ENCODE assay signal across 8 cellular contexts in genomic region chr11:94511932-94512781, GRCh38. TPM values are rescaled to one million over a fixed set of nuclear protein-coding genes. Genes with fewer than 3 reads are reported as not detected.
A peak's percentile ranks its signal among the peaks of the same experiment; 100 is the strongest.
DNase-seq lines count a peak whose midpoint lies in the region; ATAC-seq and TF ChIP-seq lines count a peak whose summit lies in the region.

Gene C11orf97, plus strand, starts transcription at chr11:94512461. Its CDS starts 68 bp downstream, at chr11:94512529.

- H3K9me3 Mint-ChIP-seq in activated CD8-positive, alpha-beta T cell treated with anti-CD3 and anti-CD28 coated beads for 36 hours, result no peaks in the 10 kb centered on the region
- no peaks in the 10 kb centered on the region for H3K9me3 Mint-ChIP-seq in effector memory CD8-positive, alpha-beta T cell

- H3K27me3 Mint-ChIP-seq in activated CD8-positive, alpha-beta T cell treated with anti-CD3 and anti-CD28 coated beads for 36 hours, result peaks cover 4% of the 10 kb centered on the region
- peaks cover 14 to 18% of the 10 kb centered on the region in 2 donors for H3K27me3 Mint-ChIP-seq in effector memory CD8-positive, alpha-beta T cell

- no peak for TF ChIP-seq CTCF in NB4 (IDR thresholded peaks at IDR 0.05; ENCODE audit: low read depth, low read length)
- no peak for TF ChIP-seq CTCF in activated CD8-positive, alpha-beta T cell treated with anti-CD3 and anti-CD28 coated beads for 36 hours (IDR thresholded peaks at IDR 0.05)

- POLR2A ChIA-PET in activated CD8-positive, alpha-beta T cell treated with anti-CD3 and anti-CD28 coated beads for 36 hours (lab: Charles Lee), result interaction anchor here (0.6 to 1.0 kb wide), 3 partner anchors 32 to 770 kb away, joined by 3 read pairs; no protein-coding TSS in a partner anchor

- no peak for TF ChIP-seq POLR2A in NB4 (IDR thresholded peaks at IDR 0.05; ENCODE audit: extremely low read depth, insufficient read length)

- H3K36me3 Mint-ChIP-seq in activated CD8-positive, alpha-beta T cell treated with anti-CD3 and anti-CD28 coated beads for 36 hours (ENCODE audit: low read depth), result no peaks in the 10 kb centered on the region
- H3K36me3 Mint-ChIP-seq in effector memory CD8-positive, alpha-beta T cell (ENCODE audit: insufficient read depth), result peaks cover 7% of the 10 kb centered on the region

- H3K4me3 Mint-ChIP-seq in activated CD8-positive, alpha-beta T cell treated with anti-CD3 and anti-CD28 coated beads for 36 hours, result peak within 1 kb of the TSS; percentile 65
- H3K4me3 Mint-ChIP-seq in effector memory CD8-positive, alpha-beta T cell, result peak within 1 kb of the TSS; percentile 80 to 85

- intact Hi-C loops in activated CD8-positive, alpha-beta T cell treated with anti-CD3 and anti-CD28 coated beads for 36 hours (cut with micrococcal nuclease), result loop anchor here (10.0 kb wide), 1 partner anchor 253 kb away; the partner anchor contains the start of gene AMOTL1

- H3K27ac Mint-ChIP-seq in activated CD8-positive, alpha-beta T cell treated with anti-CD3 and anti-CD28 coated beads for 36 hours, result no peak within 1 kb of the TSS
- peak within 1 kb of the TSS; percentile 57 to 86 for H3K27ac Mint-ChIP-seq in effector memory CD8-positive, alpha-beta T cell

- H3K4me3 ChIP-seq in NB4 (ENCODE audit: low read depth, low read length), result peak within 1 kb of the TSS; percentile 48

- peak; percentile 89 for ATAC-seq in activated CD8-positive, alpha-beta T cell treated with anti-CD3 and anti-CD28 coated beads for 36 hours
- peak; percentile 88 for ATAC-seq in effector memory CD8-positive, alpha-beta T cell (replicated peaks)

- peak; percentile 42 for DNase-seq in Daoy (ENCODE audit: low read depth)
- peak; percentile 7 for DNase-seq in H4 (ENCODE audit: low spot score)
- peak; percentile 75 for DNase-seq in NB4 (ENCODE audit: low read depth)
- DNase-seq in activated CD8-positive, alpha-beta T cell treated with anti-CD3 and anti-CD28 coated beads for 36 hours, result peak; percentile 68
- DNase-seq in effector memory CD8-positive, alpha-beta T cell, result peak; percentile 38 to 47 (median 46)
- DNase-seq in medulla oblongata (ENCODE audit: extremely low spot score), result peak; percentile 45
- DNase-seq in stimulated activated CD4-positive, alpha-beta T cell treated with anti-CD3 and anti-CD28 coated beads, TNF-alpha, amount 100 ng/mL, for 1 hour (ENCODE audit: low read depth in 3 of 3, low spot score in 1 of 3), result peak in 2 of 3 donors; percentile 10 to 26
- no peak for DNase-seq in globus pallidus (ENCODE audit: low spot score)

- H3K4me1 Mint-ChIP-seq in activated CD8-positive, alpha-beta T cell treated with anti-CD3 and anti-CD28 coated beads for 36 hours (ENCODE audit: low read depth), result peaks cover 16% of the 10 kb centered on the region
- H3K4me1 Mint-ChIP-seq in effector memory CD8-positive, alpha-beta T cell (ENCODE audit: low read depth in 2 of 2), result peaks cover 12 to 15% of the 10 kb centered on the region in 2 donors

- CTCF ChIA-PET in activated CD8-positive, alpha-beta T cell treated with anti-CD3 and anti-CD28 coated beads for 36 hours (lab: Charles Lee), result interaction anchor here (0.7 to 1.7 kb wide), 6 partner anchors 7 to 617 kb away, joined by 3 to 5 read pairs (median 3); no protein-coding TSS in a partner anchor

RNA-seq across cellular contexts. Expression of gene C11orf97, which starts in this region (rescaled TPM):
- total RNA-seq in Daoy (2014; rRNA removed; shearing (Covaris generic)), result not detected in 2 replicates
- not detected in 2 replicates for total RNA-seq in H4 (2014; rRNA removed; shearing (Covaris generic))
- total RNA-seq in activated CD8-positive, alpha-beta T cell treated with anti-CD3 and anti-CD28 coated beads for 36 hours, result not detected

Comparison
In these comparisons a context has a peak if more than half of its experiments do, and no peak if none do; other contexts are left out.
1. Peak in DNase-seq in Daoy; RNA of the gene not detected or under 1 TPM.
2. Peak in DNase-seq in H4; RNA of the gene not detected or under 1 TPM.
3. Peak in DNase-seq and ATAC-seq in activated CD8-positive, alpha-beta T cell treated with anti-CD3 and anti-CD28 coated beads for 36 hours; RNA of the gene not detected or under 1 TPM.